1 cellular context compared by ENCODE assay signal in the genomic region with DNA sequence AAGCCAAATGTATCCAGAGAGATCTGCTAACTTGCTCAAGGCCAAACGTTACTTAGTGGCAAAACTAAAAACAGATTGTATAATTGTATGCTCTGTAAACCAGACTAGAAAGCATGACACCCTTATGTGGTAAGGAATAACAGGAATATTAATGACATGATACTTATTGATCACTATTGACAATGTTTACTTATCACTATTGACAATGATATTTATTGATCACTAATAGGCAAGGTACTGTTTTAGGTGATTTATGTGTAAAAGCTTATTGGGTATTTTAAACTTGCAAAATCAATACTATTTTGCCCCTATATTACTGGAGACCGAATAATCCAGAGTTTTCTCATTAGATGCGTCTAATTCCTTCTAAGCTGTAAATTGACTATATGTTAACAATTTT.
TF ChIP-seq lines count a peak whose summit lies in the region.

No MANE protein-coding gene starts in this region.

TF ChIP-seq in K562, 482 proteins besides CTCF, POLR2A, EP300 and RAD21 (continued from another document):
- TF ChIP-seq CUX1 (CRISPR knock-in tag; IDR thresholded peaks at IDR 0.05) = peak; percentile 91
- TF ChIP-seq HSF4 (CRISPR knock-in tag; IDR thresholded peaks at IDR 0.05; ENCODE audit: borderline replicate concordance) = no peak
